In genomic region chr4:184993243-184993642, GRCh38 we compare ENCODE assay signal across 11 cellular contexts. TPM values are rescaled to one million over a fixed set of nuclear protein-coding genes. Genes with fewer than 3 reads are reported as not detected.
"Had no signal": no experiment of that assay in that cellular context is flagged by ENCODE, and none has a peak within 500 bp of the region (broad histone marks: within the 10 kb centered on the region; RNA-seq: fewer than 3 reads in every experiment).

No MANE protein-coding gene starts in this region.

- H3K36me3 ChIP-seq: HAP-1 had no signal

- H3K9me3 ChIP-seq: HAP-1 had no signal

- H3K27ac ChIP-seq: GM23248, HL-60 had no signal

- DNase-seq: GM23248, GOT3, H7, KG1 had no signal

- H3K4me3 ChIP-seq: GM23248, HAP-1, K562 had no signal

- ATAC-seq: HCT116 had no signal

- H3K4me1 ChIP-seq: HAP-1 had no signal

RNA-seq across cellular contexts. Expression of gene HELT, which starts 25.0 kb away (rescaled TPM):
- total RNA-seq: GM23248, H4, H7, HepG2, HT1080, K562 had no signal
